Comparison of ENCODE assay signal across 14 cellular contexts in the genomic region with DNA sequence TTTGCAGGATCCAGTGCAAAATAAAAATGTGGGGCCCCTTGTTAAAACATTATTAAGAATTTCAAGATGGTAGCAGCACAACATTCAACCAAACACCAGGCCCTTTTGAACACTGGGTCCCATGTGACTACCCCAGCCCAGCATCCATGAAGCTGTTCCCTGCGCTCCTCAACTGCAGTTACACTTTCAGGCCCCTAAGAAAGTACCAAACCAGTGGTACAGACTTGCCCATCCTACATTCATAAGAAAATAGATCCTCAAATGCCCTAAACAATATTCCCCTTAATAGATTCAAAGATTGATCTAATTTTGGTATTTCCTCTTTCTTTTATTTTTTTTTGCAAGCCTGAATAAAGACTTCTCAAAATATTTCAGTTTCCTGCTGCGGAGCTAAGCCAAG.
DNase-seq lines count a peak whose midpoint lies in the region; ATAC-seq and FAIRE-seq lines count a peak whose summit lies in the region.
"Had no signal": no experiment of that assay in that cellular context is flagged by ENCODE, and none has a peak within 500 bp of the region (broad histone marks: within the 10 kb centered on the region; RNA-seq: fewer than 3 reads in every experiment).

No MANE protein-coding gene starts in this region.

- H3K27me3 ChIP-seq in skeletal muscle satellite cell (ENCODE audit: control insufficient read depth, insufficient read depth, low read length): no peaks in the 10 kb centered on the region
- H3K27me3 ChIP-seq: sigmoid colon had no signal

- peak; percentile 24 for FAIRE-seq in GM18507 (lab: Jason Lieb, UNC)

- H3K9me3 ChIP-seq in skeletal muscle satellite cell (replicated peaks; ENCODE audit: low read length): no peaks in the 10 kb centered on the region
- H3K9me3 ChIP-seq: sigmoid colon had no signal

- peak overlapping the region; percentile 30 for H3K4me2 ChIP-seq in skeletal muscle satellite cell (ENCODE audit: low read length)

- H3K36me3 ChIP-seq in skeletal muscle satellite cell (ENCODE audit: insufficient read depth, low read length): no peaks in the 10 kb centered on the region
- H3K36me3 ChIP-seq: sigmoid colon had no signal

- H3K4me3 ChIP-seq in skeletal muscle satellite cell (ENCODE audit: low read length): no peak overlapping the region
- H3K4me3 ChIP-seq: coronary artery, sigmoid colon had no signal

- ATAC-seq in GM21423 (IDR thresholded peaks at IDR 0.05; ENCODE audit: unreplicated experiment): no peak
- no peak for ATAC-seq in GM19324 (IDR thresholded peaks at IDR 0.05; ENCODE audit: low FRiP score, unreplicated experiment)

- no peak for DNase-seq in GM18507 (ENCODE audit: extremely low spot score, insufficient read length, low read depth)
- peak; percentile 71 for DNase-seq in SK-MEL-5 (ENCODE audit: low read depth, low spot score)
- DNase-seq in glomerular visceral epithelial cell (ENCODE audit: extremely low spot score): peak; percentile 17
- no peak for DNase-seq in NCI-H524 (lab: John Stamatoyannopoulos, UW)
- DNase-seq: activated CD4-positive, CD25-positive, alpha-beta regulatory T cell treated with anti-CD3 and anti-CD28 coated beads, Interleukin-2, amount 50 U/mL, for 72 hours; activated naive CD8-positive, alpha-beta T cell treated with anti-CD3 and anti-CD28 coated beads for 36 hours; H7; NCI-H2171 treated with DMSO at 0.1 percent for 48 hours; sigmoid colon; T-helper 1 cell had no signal

- H3K4me1 ChIP-seq in skeletal muscle satellite cell (ENCODE audit: control insufficient read depth, insufficient read depth, low read length): peaks cover 33% of the 10 kb centered on the region

- in situ Hi-C loops in SK-MEL-5 (cut with HindIII; ENCODE audit: low pct_unique_long_range_greater_than_20kb, low sequenced_read_pairs): no loop called here

- H3K9ac ChIP-seq in skeletal muscle satellite cell (ENCODE audit: low read depth, low read length): peak overlapping the region; percentile 24

Comparison
In these comparisons a context has a peak if more than half of its experiments do, and no peak if none do; other contexts are left out.
1. DNase-seq: peak in SK-MEL-5 (single experiment) and glomerular visceral epithelial cell (single experiment); none in GM18507 (single experiment) and NCI-H524 (0 of 2).